ENCODE assay signal across 1 cellular context in the genomic region with DNA sequence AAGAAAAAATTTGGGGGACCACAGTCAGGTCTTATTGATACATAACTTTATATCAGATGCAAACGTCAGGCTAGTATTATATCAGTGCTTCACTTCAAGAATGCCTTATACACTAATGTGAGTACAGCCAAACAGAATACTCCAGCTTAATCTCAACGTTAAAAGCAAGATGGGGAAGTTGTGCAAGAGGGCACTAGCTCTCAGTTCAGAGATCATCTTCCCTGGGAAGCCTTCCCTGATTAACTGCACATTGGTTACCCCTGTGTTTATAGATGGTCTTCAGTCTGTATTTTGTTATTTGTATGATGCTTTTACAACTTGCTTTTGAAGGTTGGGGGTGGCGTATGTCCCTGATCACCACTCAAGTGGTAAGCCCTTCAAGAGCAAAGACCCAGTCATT.
A peak's percentile ranks its signal among the peaks of the same experiment; 100 is the strongest.
TF ChIP-seq lines count a peak whose summit lies in the region.

No MANE protein-coding gene starts in this region.

TF ChIP-seq in K562, 482 proteins besides CTCF, POLR2A, EP300 and RAD21:
- TF ChIP-seq ZNF408 (CRISPR knock-in tag; IDR thresholded peaks at IDR 0.05; ENCODE audit: low read depth) (no peak), CEBPB (tag; IDR thresholded peaks at IDR 0.05) (peak; percentile 83), GATAD2A (IDR thresholded peaks at IDR 0.05) (no peak), ZFP36 (IDR thresholded peaks at IDR 0.05; ENCODE audit: low read depth, low read length, partially characterized antibody) (peak; percentile 23), CEBPG (CRISPR knock-in tag; IDR thresholded peaks at IDR 0.05) (no peak), CEBPG (tag; conservative IDR thresholded peaks at IDR 0.05 in 1 of 2, IDR thresholded peaks at IDR 0.05 in 1 of 2) (peak in 1 of 2 experiments; percentile 67; a peak in 2 of 4 replicates)
